In genomic region chr7:37786741-37787569, GRCh38 we compare ENCODE assay signal across 9 cellular contexts.
A peak's percentile ranks its signal among the peaks of the same experiment; 100 is the strongest.
DNase-seq lines count a peak whose midpoint lies in the region; ATAC-seq and TF ChIP-seq lines count a peak whose summit lies in the region.
"Had no signal": no experiment of that assay in that cellular context is flagged by ENCODE, and none has a peak within 500 bp of the region (broad histone marks: within the 10 kb centered on the region; RNA-seq: fewer than 3 reads in every experiment).

No MANE protein-coding gene starts in this region.

- no peaks in the 10 kb centered on the region for H3K9me2 ChIP-seq in Loucy (replicated peaks; ENCODE audit: low read depth, low read length)

- H3K4me3 ChIP-seq in Loucy (ENCODE audit: low read length, poor library complexity, severe bottlenecking) (no peak overlapping the region), tibial artery (no peak overlapping the region), H7 (ENCODE audit: insufficient read depth, low read depth, low read length) (no peak overlapping the region)

- H3K4me2 ChIP-seq in Loucy (ENCODE audit: low read depth, low read length, poor library complexity, severe bottlenecking), result no peak overlapping the region

- DNase-seq in midbrain (lab: John Stamatoyannopoulos, UW) (peak; percentile 3), tibial artery (no peak), cerebellar nuclear complex (lab: John Stamatoyannopoulos, UW) (no peak), H7 (no peak), posterior cingulate gyrus (no peak)

- H3K36me3 ChIP-seq in Loucy (ENCODE audit: insufficient read depth, low read length) (no peaks in the 10 kb centered on the region), tibial artery (no peaks in the 10 kb centered on the region), H7 (replicated peaks; ENCODE audit: control insufficient read depth, insufficient read depth, low read length) (no peaks in the 10 kb centered on the region)

- peak overlapping the region; percentile 37; the same call in 1 of the 2 replicates for H2AFZ ChIP-seq in Loucy (ENCODE audit: low read length)

- H3K9ac ChIP-seq in Loucy (ENCODE audit: low read depth, low read length, poor library complexity, severe bottlenecking), result no peak overlapping the region

- no peaks in the 10 kb centered on the region for H3K4me1 ChIP-seq in Loucy (ENCODE audit: insufficient read depth, low read length, poor library complexity, severe bottlenecking)
- no peaks in the 10 kb centered on the region for H3K4me1 ChIP-seq in tibial artery

- no peaks in the 10 kb centered on the region for H3K79me2 ChIP-seq in Loucy (ENCODE audit: insufficient read depth, low read length)

- H3K27me3 ChIP-seq in Loucy (ENCODE audit: insufficient read depth, low read length, poor library complexity, severe bottlenecking) (no peaks in the 10 kb centered on the region), tibial artery (no peaks in the 10 kb centered on the region), H7 (ENCODE audit: control insufficient read depth, insufficient read depth, low read length) (no peaks in the 10 kb centered on the region)

- H3K27ac ChIP-seq in tibial artery, result no peak overlapping the region
- H3K27ac ChIP-seq: VCaP had no signal

- TF ChIP-seq CTCF in Loucy (conservative IDR thresholded peaks at IDR 0.05; ENCODE audit: low read length) (no peak), tibial artery (IDR thresholded peaks at IDR 0.05) (no peak)

- intact Hi-C loops in tibial artery (cut with DNase I; ENCODE audit: low total_unique reads) (no loop called here), posterior cingulate gyrus (cut with DNase I) (no loop called here)

- no peaks in the 10 kb centered on the region for H3K9me3 ChIP-seq in Loucy (ENCODE audit: insufficient read depth, low read depth, low read length)
- no peaks in the 10 kb centered on the region for H3K9me3 ChIP-seq in tibial artery

- ATAC-seq in GM18907 (IDR thresholded peaks at IDR 0.05; ENCODE audit: unreplicated experiment) (peak; percentile 91), HG02588 (IDR thresholded peaks at IDR 0.05; ENCODE audit: unreplicated experiment) (peak; percentile 91)

- H4K20me1 ChIP-seq in Loucy (ENCODE audit: insufficient read depth, low read length, poor library complexity, severe bottlenecking), result no peaks in the 10 kb centered on the region

- no peaks in the 10 kb centered on the region for H3F3A ChIP-seq in Loucy (ENCODE audit: low read depth)
